30 cellular contexts compared by ENCODE assay signal in the genomic region with DNA sequence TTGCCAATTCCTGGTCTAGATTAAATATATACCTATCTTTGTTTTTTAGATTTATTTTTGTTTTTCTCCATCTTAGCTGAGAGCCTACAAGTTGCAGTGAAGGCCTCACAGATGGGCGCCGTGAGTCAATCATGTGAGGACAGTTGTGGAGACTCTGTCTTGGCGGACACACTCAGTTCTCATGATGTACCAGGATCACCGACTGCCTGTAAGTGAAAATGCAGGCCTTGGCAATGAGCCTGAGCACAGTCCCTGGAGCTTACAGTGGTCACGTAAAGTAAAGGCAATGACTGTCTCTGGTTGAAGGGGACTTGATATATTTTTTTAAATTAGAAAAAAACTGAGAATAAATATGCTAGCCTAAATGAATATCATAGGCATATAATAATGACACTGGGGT.
"Had no signal": no experiment of that assay in that cellular context is flagged by ENCODE, and none has a peak within 500 bp of the region (broad histone marks: within the 10 kb centered on the region; RNA-seq: fewer than 3 reads in every experiment).

No MANE protein-coding gene starts in this region.

- H3K4me1 ChIP-seq: uterus had no signal

- H3K27ac ChIP-seq: brain microvascular endothelial cell, foreskin keratinocyte, lower lobe of right lung, right lobe of liver, uterus, WERI-Rb-1 had no signal

- H3K36me3 ChIP-seq: uterus, WERI-Rb-1 had no signal

- H3K27me3 ChIP-seq: brain microvascular endothelial cell, foreskin keratinocyte, right lobe of liver, uterus had no signal

- H3K9me3 Mint-ChIP-seq: activated CD4-positive, alpha-beta T cell treated with anti-CD3 and anti-CD28 coated beads, Interleukin-2, amount 10 ng/mL, durations not matched to agents 7 days and 5 days; activated CD8-positive, alpha-beta T cell treated with anti-CD3 and anti-CD28 coated beads for 36 hours; activated T-cell treated with anti-CD3 and anti-CD28 coated beads, Interleukin-2, amount 50 U/mL, for 4 hours; activated T-helper 17 cell treated with anti-CD3 and anti-CD28 coated beads, Interleukin-2, amount 50 U/mL, for 72 hours; natural killer cell treated with Interleukin-12 subunit alpha and Interleukin-12 subunit beta and Interleukin-15 and Interleukin-18, amount 100 ng/mL, for 72 hours; stimulated activated effector memory CD8-positive, alpha-beta T cell treated with anti-CD3 and anti-CD28 coated beads, Interleukin-12 subunit alpha, Interleukin-12 subunit beta, amount 100 ng/mL, for 72 hours; stimulated activated naive CD8-positive, alpha-beta T cell treated with anti-CD3 and anti-CD28 coated beads, Interleukin-15, amount 100 ng/mL, for 72 hours; type B pancreatic cell had no signal

- DNase-seq: activated CD4-positive, alpha-beta T cell treated with anti-CD3 and anti-CD28 coated beads, Interleukin-2, amount 10 ng/mL, durations not matched to agents 7 days and 5 days; activated CD4-positive, CD25-positive, alpha-beta regulatory T cell treated with anti-CD3 and anti-CD28 coated beads, Interleukin-2, amount 50 U/mL, for 72 hours; activated CD8-positive, alpha-beta T cell treated with anti-CD3 and anti-CD28 coated beads for 36 hours; activated gamma-delta T cell treated with Interleukin-2 at 50 U/mL for 16 hours; activated naive CD4-positive, alpha-beta T cell treated with anti-CD3 and anti-CD28 coated beads, Interleukin-2, amount 50 U/mL, for 16 hours; activated T-cell treated with anti-CD3 and anti-CD28 coated beads, Interleukin-2, amount 50 U/mL, for 4 hours; amniotic stem cell; brain microvascular endothelial cell; caudate nucleus; cortex of kidney; foreskin keratinocyte; hippocampal formation; kidney; left colon; lower lobe of right lung; mesendoderm; posterior cingulate gyrus; right lobe of liver; small intestine; stimulated activated CD4-positive, alpha-beta T cell treated with anti-CD3 and anti-CD28 coated beads, Interleukin-4, amount 100 ng/mL, for 24 hours; stimulated activated naive CD8-positive, alpha-beta T cell treated with anti-CD3 and anti-CD28 coated beads, Interleukin-15, amount 100 ng/mL, for 72 hours; substantia nigra; T-helper 17 cell; T1000; uterus; WERI-Rb-1 had no signal

- H3K27ac Mint-ChIP-seq: activated CD4-positive, alpha-beta T cell treated with anti-CD3 and anti-CD28 coated beads, Interleukin-2, amount 10 ng/mL, durations not matched to agents 7 days and 5 days; activated CD8-positive, alpha-beta T cell treated with anti-CD3 and anti-CD28 coated beads for 36 hours; natural killer cell treated with Interleukin-12 subunit alpha and Interleukin-12 subunit beta and Interleukin-15 and Interleukin-18, amount 100 ng/mL, for 72 hours; stimulated activated effector memory CD8-positive, alpha-beta T cell treated with anti-CD3 and anti-CD28 coated beads, Interleukin-12 subunit alpha, Interleukin-12 subunit beta, amount 100 ng/mL, for 72 hours; stimulated activated naive CD8-positive, alpha-beta T cell treated with anti-CD3 and anti-CD28 coated beads, Interleukin-15, amount 100 ng/mL, for 72 hours; T-helper 17 cell; type B pancreatic cell had no signal

- H3K27me3 Mint-ChIP-seq: type B pancreatic cell had no signal

- H3K4me3 Mint-ChIP-seq: activated CD4-positive, alpha-beta T cell treated with anti-CD3 and anti-CD28 coated beads, Interleukin-2, amount 10 ng/mL, durations not matched to agents 7 days and 5 days; activated CD8-positive, alpha-beta T cell treated with anti-CD3 and anti-CD28 coated beads for 36 hours; activated T-cell treated with anti-CD3 and anti-CD28 coated beads, Interleukin-2, amount 50 U/mL, for 4 hours; activated T-helper 17 cell treated with anti-CD3 and anti-CD28 coated beads, Interleukin-2, amount 50 U/mL, for 72 hours; natural killer cell treated with Interleukin-12 subunit alpha and Interleukin-12 subunit beta and Interleukin-15 and Interleukin-18, amount 100 ng/mL, for 72 hours; stimulated activated effector memory CD8-positive, alpha-beta T cell treated with anti-CD3 and anti-CD28 coated beads, Interleukin-12 subunit alpha, Interleukin-12 subunit beta, amount 100 ng/mL, for 72 hours; stimulated activated naive CD8-positive, alpha-beta T cell treated with anti-CD3 and anti-CD28 coated beads, Interleukin-15, amount 100 ng/mL, for 72 hours; T-helper 17 cell; type B pancreatic cell had no signal

- H3K9me3 ChIP-seq: lower lobe of right lung, right lobe of liver, uterus had no signal

- H3K36me3 Mint-ChIP-seq: natural killer cell treated with Interleukin-12 subunit alpha and Interleukin-12 subunit beta and Interleukin-15 and Interleukin-18, amount 100 ng/mL, for 72 hours; stimulated activated effector memory CD8-positive, alpha-beta T cell treated with anti-CD3 and anti-CD28 coated beads, Interleukin-12 subunit alpha, Interleukin-12 subunit beta, amount 100 ng/mL, for 72 hours had no signal

- ATAC-seq: activated CD8-positive, alpha-beta T cell treated with anti-CD3 and anti-CD28 coated beads for 36 hours; activated T-cell treated with anti-CD3 and anti-CD28 coated beads, Interleukin-2, amount 50 U/mL, for 4 hours; activated T-helper 17 cell treated with anti-CD3 and anti-CD28 coated beads, Interleukin-2, amount 50 U/mL, for 72 hours; foreskin keratinocyte; left colon; lower lobe of right lung; natural killer cell treated with Interleukin-12 subunit alpha and Interleukin-12 subunit beta and Interleukin-15 and Interleukin-18, amount 100 ng/mL, for 72 hours; right lobe of liver; stimulated activated effector memory CD8-positive, alpha-beta T cell treated with anti-CD3 and anti-CD28 coated beads, Interleukin-12 subunit alpha, Interleukin-12 subunit beta, amount 100 ng/mL, for 72 hours; stimulated activated naive CD8-positive, alpha-beta T cell treated with anti-CD3 and anti-CD28 coated beads, Interleukin-15, amount 100 ng/mL, for 72 hours; T-helper 17 cell had no signal

- H3K4me1 Mint-ChIP-seq: activated T-helper 17 cell treated with anti-CD3 and anti-CD28 coated beads, Interleukin-2, amount 50 U/mL, for 72 hours; stimulated activated naive CD8-positive, alpha-beta T cell treated with anti-CD3 and anti-CD28 coated beads, Interleukin-15, amount 100 ng/mL, for 72 hours had no signal

- H3K4me3 ChIP-seq: lower lobe of right lung, right lobe of liver, uterus had no signal
